ENCODE assay signal across 8 cellular contexts in genomic region chr1:242454262-242455051, GRCh38.
DNase-seq lines count a peak whose midpoint lies in the region; ATAC-seq and TF ChIP-seq lines count a peak whose summit lies in the region.

No MANE protein-coding gene starts in this region.

- H3K27me3 ChIP-seq in brain microvascular endothelial cell (replicated peaks): no peaks in the 10 kb centered on the region
- no peaks in the 10 kb centered on the region for H3K27me3 ChIP-seq in lower lobe of right lung (ENCODE audit: low read depth)

- no peaks in the 10 kb centered on the region for H3K36me3 ChIP-seq in brain microvascular endothelial cell (replicated peaks)
- H3K36me3 ChIP-seq in lower lobe of right lung: no peaks in the 10 kb centered on the region

- H3K4me3 ChIP-seq in brain microvascular endothelial cell (ENCODE audit: low read depth, low read length) (no peak overlapping the region), lower lobe of right lung (no peak overlapping the region)

- in situ Hi-C loops in brain microvascular endothelial cell (cut with HindIII; ENCODE audit: low pct_ligation_motif_present, low sequenced_read_pairs): no loop called here

- H3K27ac ChIP-seq in brain microvascular endothelial cell: no peak overlapping the region
- no peak overlapping the region for H3K27ac ChIP-seq in lower lobe of right lung

- ATAC-seq in GM18858 (IDR thresholded peaks at IDR 0.05; ENCODE audit: unreplicated experiment) (peak; percentile 47), HG03139 (IDR thresholded peaks at IDR 0.05; ENCODE audit: unreplicated experiment) (peak; percentile 62), lower lobe of right lung (no peak), GM19455 (IDR thresholded peaks at IDR 0.05; ENCODE audit: unreplicated experiment) (no peak), left colon (no peak)

- intact Hi-C loops in lower lobe of right lung (cut with DNase I): no loop called here
- intact Hi-C loops in left colon (cut with DNase I, micrococcal nuclease): loop anchor here in 1 of 2 donors (10.0 kb wide), 1 partner anchor 870 kb away; no protein-coding TSS in a partner anchor

- DNase-seq in AG20443 (ENCODE audit: low spot score) (peak; percentile 65), NCI-H446 (lab: John Stamatoyannopoulos, UW) (peak; percentile 49 to 71), brain microvascular endothelial cell (peak; percentile 6), lower lobe of right lung (no peak), left colon (no peak)

- H3K4me1 ChIP-seq in lower lobe of right lung: no peaks in the 10 kb centered on the region

- TF ChIP-seq CTCF in brain microvascular endothelial cell (IDR thresholded peaks at IDR 0.05; ENCODE audit: low read depth, low read length, missing control alignments): peak; percentile 69
- peak; percentile 59 for TF ChIP-seq CTCF in lower lobe of right lung (IDR thresholded peaks at IDR 0.05)

- no peaks in the 10 kb centered on the region for H3K9me3 ChIP-seq in lower lobe of right lung

Comparison
In these comparisons a context has a peak if more than half of its experiments do, and no peak if none do; other contexts are left out.
1. DNase-seq: peak in AG20443 (single experiment), NCI-H446 (2 of 2) and brain microvascular endothelial cell (single experiment); none in lower lobe of right lung (single experiment) and left colon (0 of 2).
2. ATAC-seq: peak in GM18858 (single experiment) and HG03139 (single experiment); none in lower lobe of right lung (0 of 2), GM19455 (single experiment) and left colon (single experiment).